In genomic region chrX:97102938-97103337, GRCh38 we compare ENCODE assay signal across 1 cellular context.
TF ChIP-seq lines count a peak whose summit lies in the region.

No MANE protein-coding gene starts in this region.

TF ChIP-seq in GM12878, 131 proteins besides CTCF, POLR2A, EP300 and RAD21 (continued from another document):
- TF ChIP-seq ZBTB4 (CRISPR knock-in tag; IDR thresholded peaks at IDR 0.05) (no peak), POU2F2 (IDR thresholded peaks at IDR 0.05; ENCODE audit: borderline replicate concordance, low read depth, low read length) (no peak), HSF1 (IDR thresholded peaks at IDR 0.05; ENCODE audit: low read depth, low read length) (no peak), MXI1 (IDR thresholded peaks at IDR 0.05; ENCODE audit: low read depth, low read length) (no peak), NBN (IDR thresholded peaks at IDR 0.05) (no peak), ZBED1 (IDR thresholded peaks at IDR 0.05; ENCODE audit: borderline replicate concordance) (no peak), SREBF1 (IDR thresholded peaks at IDR 0.05; ENCODE audit: low read length) (no peak), SUPT20H (IDR thresholded peaks at IDR 0.05; ENCODE audit: borderline replicate concordance, control insufficient read depth, low read depth, low read length) (no peak), KDM1A (IDR thresholded peaks at IDR 0.05; ENCODE audit: borderline replicate concordance) (no peak)
